19 cellular contexts compared by ENCODE assay signal in the genomic region with DNA sequence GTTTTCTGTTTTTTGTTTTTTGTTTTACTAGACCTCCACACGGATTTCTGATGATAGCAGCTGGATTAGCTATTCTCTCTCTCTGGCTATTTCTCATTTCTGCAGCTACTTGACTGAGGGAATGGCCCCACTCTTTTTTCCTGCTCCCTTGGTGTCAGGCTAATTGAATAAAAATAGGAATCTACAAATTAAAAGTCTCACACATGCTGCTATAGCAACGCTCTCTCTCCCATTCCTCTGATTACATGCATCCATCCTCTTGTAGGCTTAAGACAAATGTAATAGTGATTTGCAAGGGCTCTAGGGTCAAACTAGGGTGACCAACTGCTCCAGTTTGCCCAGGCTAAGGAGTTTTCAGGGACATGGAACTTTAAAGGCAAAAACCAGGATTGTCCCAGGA.
"Had no signal": no experiment of that assay in that cellular context is flagged by ENCODE, and none has a peak within 500 bp of the region (broad histone marks: within the 10 kb centered on the region; RNA-seq: fewer than 3 reads in every experiment).

No MANE protein-coding gene starts in this region.

- H3K36me3 Mint-ChIP-seq: activated CD4-positive, alpha-beta memory T cell treated with anti-CD3 and anti-CD28 coated beads for 36 hours; stimulated activated naive B cell treated with anti-CD40 and anti-IgM and Interleukin-4, amounts not matched to agents 10 μg/mL and 1 μg/mL and 100 μg/mL, for 72 hours had no signal

- H3K4me3 Mint-ChIP-seq: activated CD4-positive, alpha-beta memory T cell treated with anti-CD3 and anti-CD28 coated beads for 36 hours; activated naive CD8-positive, alpha-beta T cell treated with anti-CD3 and anti-CD28 coated beads, Interleukin-2, amount 50 U/mL, for 24 hours; natural killer cell treated with Interleukin-12 subunit alpha and Interleukin-12 subunit beta and Interleukin-15 and Interleukin-18, amount 100 ng/mL, for 72 hours; stimulated activated naive B cell treated with anti-CD40 and anti-IgM and Interleukin-4, amounts not matched to agents 10 μg/mL and 1 μg/mL and 100 μg/mL, for 72 hours; T-helper 1 cell treated with Interleukin-12 subunit alpha and Interleukin-12 subunit beta and Interleukin-4 antibody, amounts not matched to agents 30 μg/mL and 1 μg/mL, for 36 hours had no signal

- DNase-seq: activated CD4-positive, alpha-beta memory T cell treated with anti-CD3 and anti-CD28 coated beads for 36 hours; activated CD4-positive, alpha-beta T cell treated with anti-CD3 and anti-CD28 coated beads for 48 hours; activated gamma-delta T cell; activated naive CD4-positive, alpha-beta T cell treated with anti-CD3 and anti-CD28 coated beads, Interleukin-2, amount 50 U/mL, for 16 hours; activated naive CD8-positive, alpha-beta T cell treated with anti-CD3 and anti-CD28 coated beads, Interleukin-2, amount 50 U/mL, for 24 hours; head of caudate nucleus; hypothalamus; left ventricle myocardium inferior; stimulated activated CD4-positive, alpha-beta T cell treated with anti-CD3 and anti-CD28 coated beads, Interleukin-2, amount 100 ng/mL, for 48 hours; stimulated activated CD8-positive, alpha-beta memory T cell treated with anti-CD3 and anti-CD28 coated beads, Interleukin-4, amount 100 ng/mL, for 48 hours; stimulated activated naive B cell treated with anti-CD40 and anti-IgM and Interleukin-4, amounts not matched to agents 10 μg/mL and 1 μg/mL and 100 μg/mL, for 72 hours; T1000; testis; trophoblast cell; uterus had no signal

- H3K27ac Mint-ChIP-seq: activated CD4-positive, alpha-beta memory T cell treated with anti-CD3 and anti-CD28 coated beads for 36 hours; activated naive CD8-positive, alpha-beta T cell treated with anti-CD3 and anti-CD28 coated beads, Interleukin-2, amount 50 U/mL, for 24 hours; natural killer cell treated with Interleukin-12 subunit alpha and Interleukin-12 subunit beta and Interleukin-15 and Interleukin-18, amount 100 ng/mL, for 72 hours; progenitor cell of endocrine pancreas; stimulated activated naive B cell treated with anti-CD40 and anti-IgM and Interleukin-4, amounts not matched to agents 10 μg/mL and 1 μg/mL and 100 μg/mL, for 72 hours; T-helper 1 cell treated with Interleukin-12 subunit alpha and Interleukin-12 subunit beta and Interleukin-4 antibody, amounts not matched to agents 30 μg/mL and 1 μg/mL, for 36 hours had no signal

- H3K4me1 ChIP-seq: testis, uterus had no signal

- H3K27me3 Mint-ChIP-seq: activated CD4-positive, alpha-beta memory T cell treated with anti-CD3 and anti-CD28 coated beads for 36 hours had no signal

- H3K9me3 ChIP-seq: gastroesophageal sphincter, testis, uterus had no signal

- H3K4me3 ChIP-seq: gastroesophageal sphincter, left ventricle myocardium inferior, testis, uterus had no signal

- H3K27me3 ChIP-seq: gastroesophageal sphincter, testis, uterus had no signal

- H3K9me3 Mint-ChIP-seq: natural killer cell treated with Interleukin-12 subunit alpha and Interleukin-12 subunit beta and Interleukin-15 and Interleukin-18, amount 100 ng/mL, for 72 hours had no signal

- H3K36me3 ChIP-seq: gastroesophageal sphincter, left ventricle myocardium inferior, uterus had no signal
